8 cellular contexts compared by ENCODE assay signal in genomic region chr14:100587763-100588411, GRCh38. TPM values are rescaled to one million over a fixed set of nuclear protein-coding genes. Genes with fewer than 3 reads are reported as not detected.
DNase-seq lines count a peak whose midpoint lies in the region; ATAC-seq and TF ChIP-seq lines count a peak whose summit lies in the region.

No MANE protein-coding gene starts in this region.

- no TSS peak for BruUV-seq in MCF 10A (replicated peaks; lab: Mats Ljungman, UMichigan)

- intact Hi-C loops in CD14-positive monocyte (cut with micrococcal nuclease), result no loop called here
- intact Hi-C loops in MCF 10A (cut with micrococcal nuclease), result no loop called here

- peaks cover 0 to 7% (median 0%) of the 10 kb centered on the region in 7 donors for H3K9me3 Mint-ChIP-seq in CD14-positive monocyte
- no peaks in the 10 kb centered on the region for H3K9me3 Mint-ChIP-seq in MCF 10A (ENCODE audit: unreplicated experiment)
- no peaks in the 10 kb centered on the region for H3K9me3 Mint-ChIP-seq in naive B cell

- ATAC-seq in naive B cell (ENCODE audit: low read depth in 2 of 2) (no peak), GM21529 (IDR thresholded peaks at IDR 0.05; ENCODE audit: unreplicated experiment) (no peak)

- H3K4me1 Mint-ChIP-seq in CD14-positive monocyte (peaks cover 5% of the 10 kb centered on the region), MCF 10A (ENCODE audit: insufficient read depth, unreplicated experiment) (no peaks in the 10 kb centered on the region), naive B cell (peaks cover 0 to 2% (median 0%) of the 10 kb centered on the region in 3 donors)

- DNase-seq in CD14-positive monocyte (ENCODE audit: low spot score), result peak; percentile 34
- DNase-seq in HT-29 (ENCODE audit: low spot score), result peak; percentile 5
- peak; percentile 4 for DNase-seq in MCF 10A (ENCODE audit: unreplicated experiment)
- DNase-seq in naive B cell, result no peak
- no peak for DNase-seq in NCI-H2029 (lab: John Stamatoyannopoulos, UW)
- DNase-seq in D341Med (ENCODE audit: low spot score), result no peak
- no peak for DNase-seq in stimulated activated naive CD4-positive, alpha-beta T cell treated with Interleukin-2 at 50 U/mL for 16 hours (lab: John Stamatoyannopoulos, UW)

- H3K27ac Mint-ChIP-seq in CD14-positive monocyte (no peak overlapping the region), MCF 10A (ENCODE audit: low read depth, unreplicated experiment) (no peak overlapping the region), naive B cell (no peak overlapping the region)

- CTCF ChIA-PET in MCF 10A (lab: Yijun Ruan, JAX), result no interaction called here

- no peak for TF ChIP-seq CTCF in CD14-positive monocyte (IDR thresholded peaks at IDR 0.05)
- no peak for TF ChIP-seq CTCF in MCF 10A (IDR thresholded peaks at IDR 0.05; ENCODE audit: unreplicated experiment)

- H3K4me3 Mint-ChIP-seq in CD14-positive monocyte (peak overlapping the region; percentile 37 to 80), MCF 10A (ENCODE audit: unreplicated experiment) (peak overlapping the region; percentile 65), naive B cell (peak overlapping the region in 6 of 8 donors; percentile 36 to 71 (median 53))

- H3K27me3 Mint-ChIP-seq in CD14-positive monocyte (ENCODE audit: low read depth in 3 of 3) (peaks cover 33 to 66% (median 59%) of the 10 kb centered on the region in 3 donors), MCF 10A (ENCODE audit: insufficient read depth, unreplicated experiment) (peaks cover 12% of the 10 kb centered on the region), naive B cell (peaks cover 25 to 63% (median 60%) of the 10 kb centered on the region in 3 donors)

- H3K36me3 Mint-ChIP-seq in CD14-positive monocyte (no peaks in the 10 kb centered on the region), MCF 10A (ENCODE audit: insufficient read depth, unreplicated experiment) (peaks cover 6% of the 10 kb centered on the region), naive B cell (no peaks in the 10 kb centered on the region)

- POLR2A ChIA-PET in MCF 10A (lab: Yijun Ruan, JAX), result interaction anchor here (0.6 to 0.7 kb wide), 3 partner anchors 51 to 400 kb away, joined by 3 to 4 read pairs (median 3); no protein-coding TSS in a partner anchor

RNA-seq across cellular contexts. Expression of gene BEGAIN, which starts 0.7 kb away (rescaled TPM):
- polyA plus RNA-seq in CD14-positive monocyte (under 1 TPM in 1 of 2 donors, not detected in 1; 0.25 TPM), naive B cell (ENCODE audit: low read depth in 6 of 6) (1 to 10 TPM in 1 of 6 donors, under 1 TPM in 2, not detected in 3; 0.55 to 1.2 (median 0.92) TPM)
- 0.53 and 1.5 TPM in 2 replicates for total RNA-seq in HT-29 (2014; rRNA removed; shearing (Covaris generic))
- 3.6 and 7.0 TPM in 2 replicates for total RNA-seq in MCF 10A (2022)

Comparison
In these comparisons a context has a peak if more than half of its experiments do, and no peak if none do; other contexts are left out.
1. DNase-seq: peak in CD14-positive monocyte (single experiment), HT-29 (single experiment) and MCF 10A (single experiment); none in naive B cell (single experiment), NCI-H2029 (single experiment), D341Med (single experiment) and stimulated activated naive CD4-positive, alpha-beta T cell treated with Interleukin-2 at 50 U/mL for 16 hours (single experiment).
2. Peak in every context shown above with its lines, with median percentiles within 50 percentile points of each other: H3K4me3 Mint-ChIP-seq.